In genomic region chr1:26827205-26827604, GRCh38 we compare ENCODE assay signal across 8 cellular contexts. TPM values are rescaled to one million over a fixed set of nuclear protein-coding genes. Genes with fewer than 3 reads are reported as not detected.
DNase-seq lines count a peak whose midpoint lies in the region; ATAC-seq and TF ChIP-seq lines count a peak whose summit lies in the region.

No MANE protein-coding gene starts in this region.

- H3K27me3 ChIP-seq in body of pancreas (no peaks in the 10 kb centered on the region), tibial artery (no peaks in the 10 kb centered on the region)

- no peaks in the 10 kb centered on the region for H3K9me3 Mint-ChIP-seq in activated CD4-positive, alpha-beta T cell treated with anti-CD3 and anti-CD28 coated beads, Interleukin-2, amount 10 ng/mL, durations not matched to agents 7 days and 5 days

- H3K36me3 ChIP-seq in body of pancreas (replicated peaks in 1 of 2; ENCODE audit: insufficient read depth in 1 of 2, low read depth in 2 of 2) (no peaks in the 10 kb centered on the region), tibial artery (peaks cover 3 to 18% (median 5%) of the 10 kb centered on the region in 3 donors)

- H3K4me1 Mint-ChIP-seq in activated CD4-positive, alpha-beta T cell treated with anti-CD3 and anti-CD28 coated beads, Interleukin-2, amount 10 ng/mL, durations not matched to agents 7 days and 5 days = peaks cover 69% of the 10 kb centered on the region

- TF ChIP-seq CTCF in body of pancreas (IDR thresholded peaks at IDR 0.05) (no peak), lower leg skin (IDR thresholded peaks at IDR 0.05) (no peak), tibial artery (IDR thresholded peaks at IDR 0.05) (no peak), GM10248 (IDR thresholded peaks at IDR 0.05; ENCODE audit: control extremely low read depth, extremely low read depth, low read depth, missing control alignments) (no peak)

- no peak for TF ChIP-seq POLR2A in body of pancreas (IDR thresholded peaks at IDR 0.05)
- TF ChIP-seq POLR2A in lower leg skin (IDR thresholded peaks at IDR 0.05) = no peak

- POLR2A ChIA-PET in activated CD4-positive, alpha-beta T cell treated with anti-CD3 and anti-CD28 coated beads, Interleukin-2, amount 10 ng/mL, durations not matched to agents 7 days and 5 days (lab: Charles Lee) = no interaction called here
- POLR2A ChIA-PET in GM10248 (lab: Yijun Ruan, JAX) = no interaction called here

- peaks cover 40% of the 10 kb centered on the region for H3K4me1 ChIP-seq in body of pancreas
- H3K4me1 ChIP-seq in tibial artery = peaks cover 0 to 40% (median 29%) of the 10 kb centered on the region in 4 donors

- no peak for DNase-seq in activated CD4-positive, alpha-beta T cell treated with anti-CD3 and anti-CD28 coated beads, Interleukin-2, amount 10 ng/mL, durations not matched to agents 7 days and 5 days
- no peak for DNase-seq in activated CD4-positive, alpha-beta T cell treated with anti-CD3 and anti-CD28 coated beads for 48 hours
- no peak for DNase-seq in body of pancreas
- DNase-seq in lower leg skin (ENCODE audit: low spot score in 2 of 2) = no peak
- DNase-seq in tibial artery = no peak
- no peak for DNase-seq in GM10248 (ENCODE audit: extremely low spot score)
- DNase-seq in KG1 (lab: John Stamatoyannopoulos, UW) = no peak

- H3K9me3 ChIP-seq in body of pancreas (no peaks in the 10 kb centered on the region), tibial artery (no peaks in the 10 kb centered on the region)

- H3K4me3 ChIP-seq in body of pancreas = peak overlapping the region; percentile 52 to 83
- H3K4me3 ChIP-seq in lower leg skin (ENCODE audit: low read depth, poor library complexity, severe bottlenecking) = peak overlapping the region; percentile 51
- H3K4me3 ChIP-seq in tibial artery = peak overlapping the region; percentile 83 to 93

- intact Hi-C loops in body of pancreas (cut with DNase I) = no loop called here
- intact Hi-C loops in lower leg skin (cut with DNase I; ENCODE audit: low total_unique reads) = no loop called here
- intact Hi-C loops in tibial artery (cut with DNase I; ENCODE audit: low total_unique reads) = no loop called here

- WGBS in body of pancreas, 2 donors = 3 to 6% methylated on average over 10 of the region's 10 CpGs
- WGBS in lower leg skin, 2 donors = 3 to 6% methylated on average over 10 of the region's 10 CpGs

- no peaks in the 10 kb centered on the region for H3K27me3 Mint-ChIP-seq in activated CD4-positive, alpha-beta T cell treated with anti-CD3 and anti-CD28 coated beads, Interleukin-2, amount 10 ng/mL, durations not matched to agents 7 days and 5 days

- peaks cover 36% of the 10 kb centered on the region for H3K36me3 Mint-ChIP-seq in activated CD4-positive, alpha-beta T cell treated with anti-CD3 and anti-CD28 coated beads, Interleukin-2, amount 10 ng/mL, durations not matched to agents 7 days and 5 days (ENCODE audit: low read depth)

- peak overlapping the region in 2 of 4 donors; percentile 58 to 80 for H3K27ac ChIP-seq in body of pancreas
- H3K27ac ChIP-seq in tibial artery = peak overlapping the region; percentile 74 to 80

- ATAC-seq in body of pancreas = no peak
- ATAC-seq in GM21367 (IDR thresholded peaks at IDR 0.05; ENCODE audit: unreplicated experiment) = no peak

- peak overlapping the region; percentile 94 for H3K27ac Mint-ChIP-seq in activated CD4-positive, alpha-beta T cell treated with anti-CD3 and anti-CD28 coated beads, Interleukin-2, amount 10 ng/mL, durations not matched to agents 7 days and 5 days

- CTCF ChIA-PET in activated CD4-positive, alpha-beta T cell treated with anti-CD3 and anti-CD28 coated beads, Interleukin-2, amount 10 ng/mL, durations not matched to agents 7 days and 5 days (lab: Charles Lee) = interaction anchor here (2.2 kb wide), 1 partner anchor 225 kb away, joined by 6 read pairs; no protein-coding TSS in a partner anchor
- CTCF ChIA-PET in GM10248 (lab: Yijun Ruan, JAX) = interaction anchor here (1.7 to 2.3 kb wide), 2 partner anchors 17 to 38 kb away, joined by 4 to 10 read pairs; no protein-coding TSS in a partner anchor

- peak overlapping the region; percentile 93 for H3K4me3 Mint-ChIP-seq in activated CD4-positive, alpha-beta T cell treated with anti-CD3 and anti-CD28 coated beads, Interleukin-2, amount 10 ng/mL, durations not matched to agents 7 days and 5 days

RNA-seq across cellular contexts. Expression of gene ZDHHC18, which starts 0.7 kb away (rescaled TPM):
- 10 to 100 TPM; 45.1 to 55.0 TPM for total RNA-seq in activated CD4-positive, alpha-beta T cell treated with anti-CD3 and anti-CD28 coated beads, Interleukin-2, amount 10 ng/mL, durations not matched to agents 7 days and 5 days
- total RNA-seq in body of pancreas (1 to 10 TPM; 4.6 to 5.7 TPM), lower leg skin (10 to 100 TPM; 14.1 to 28.4 (median 18.8) TPM)

RNA-seq across cellular contexts. Expression of gene SFN, which starts 35.7 kb away (rescaled TPM):
- 1 to 10 TPM; 2.4 to 3.0 TPM for total RNA-seq in activated CD4-positive, alpha-beta T cell treated with anti-CD3 and anti-CD28 coated beads, Interleukin-2, amount 10 ng/mL, durations not matched to agents 7 days and 5 days
- total RNA-seq in body of pancreas (1 to 10 TPM in 1 of 2 donors, under 1 TPM in 1; 0.66 to 1.6 TPM), lower leg skin (1,000 to 10,000 TPM in 1 of 4 donors, 100 to 1,000 TPM in 3; 755 to 1,044 (median 948) TPM)

RNA-seq across cellular contexts. Expression of gene PIGV, which starts 39.5 kb away (rescaled TPM):
- 10 to 100 TPM; 16.4 to 16.9 TPM for total RNA-seq in activated CD4-positive, alpha-beta T cell treated with anti-CD3 and anti-CD28 coated beads, Interleukin-2, amount 10 ng/mL, durations not matched to agents 7 days and 5 days
- 10 to 100 TPM; 10.9 to 14.2 TPM for total RNA-seq in body of pancreas
- total RNA-seq in lower leg skin = 10 to 100 TPM; 18.2 to 39.3 (median 27.1) TPM

Comparison
In these comparisons a context has a peak if more than half of its experiments do, and no peak if none do; other contexts are left out.
1. RNA of gene SFN, which starts 35.7 kb away (total RNA-seq): 755 to 1,044 TPM in lower leg skin; 2.4 to 3.0 TPM in activated CD4-positive, alpha-beta T cell treated with anti-CD3 and anti-CD28 coated beads, Interleukin-2, amount 10 ng/mL, durations not matched to agents 7 days and 5 days and 0.66 to 1.6 TPM in body of pancreas; every median in the first group is over 100 times any median in the second.
2. Peak in every context shown above with its lines, with median percentiles within 50 percentile points of each other: H3K4me3 ChIP-seq.